In the genomic region with DNA sequence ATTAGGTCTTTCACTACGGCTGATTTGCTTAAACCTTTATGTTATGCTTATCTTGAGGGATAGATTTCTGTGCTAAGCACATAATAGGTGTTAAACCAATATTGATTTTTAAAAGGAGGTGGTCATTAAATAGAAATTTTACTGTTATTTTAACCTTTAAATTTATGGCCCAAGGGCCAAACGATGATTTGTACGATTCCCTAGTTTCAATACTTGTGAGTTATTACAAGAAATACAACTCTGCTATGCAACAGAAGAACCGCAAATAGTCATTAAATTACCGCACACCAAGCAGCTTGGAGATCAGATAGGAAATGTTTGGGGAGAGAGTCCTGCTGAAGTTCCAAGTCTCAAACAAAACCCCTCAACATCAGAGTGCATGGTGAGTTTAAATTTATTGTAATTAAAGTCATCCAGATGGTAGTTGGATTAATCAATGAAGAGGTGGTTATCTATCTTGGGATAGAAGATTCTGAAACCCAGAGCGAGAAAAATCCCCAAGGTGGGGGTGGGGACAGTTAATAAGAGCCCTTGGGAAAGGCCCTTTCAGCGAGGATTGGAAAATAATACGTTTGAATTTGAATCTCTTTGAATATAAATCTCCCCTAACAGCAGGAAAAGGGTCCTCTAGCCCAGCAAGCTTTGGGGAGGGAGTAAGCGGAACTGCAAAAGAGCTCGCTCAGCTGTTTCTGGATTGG, we compare ENCODE assay signal across 8 cellular contexts. TPM values are rescaled to one million over a fixed set of nuclear protein-coding genes. Genes with fewer than 3 reads are reported as not detected.
DNase-seq lines count a peak whose midpoint lies in the region; ATAC-seq and TF ChIP-seq lines count a peak whose summit lies in the region.

No MANE protein-coding gene starts in this region.

- H3K27ac Mint-ChIP-seq in activated naive CD4-positive, alpha-beta T cell treated with anti-CD3 and anti-CD28 coated beads, Interleukin-2, amount 50 U/mL, for 24 hours: peak overlapping the region; percentile 99
- H3K27ac Mint-ChIP-seq in MCF 10A (ENCODE audit: low read depth, unreplicated experiment): peak overlapping the region; percentile 93

- H3K9me3 Mint-ChIP-seq in activated naive CD4-positive, alpha-beta T cell treated with anti-CD3 and anti-CD28 coated beads, Interleukin-2, amount 50 U/mL, for 24 hours: no peaks in the 10 kb centered on the region
- H3K9me3 Mint-ChIP-seq in MCF 10A (ENCODE audit: unreplicated experiment): no peaks in the 10 kb centered on the region

- intact Hi-C loops in MCF 10A (cut with micrococcal nuclease) (loop anchor here (5.0 kb wide), 1 partner anchor 65 kb away; a partner anchor contains a TSS), upper lobe of right lung (cut with DNase I) (no loop called here)

- H3K36me3 ChIP-seq in lung (ENCODE audit: control insufficient read depth in 2 of 2, insufficient read depth in 2 of 2, low read length in 2 of 2) (no peaks in the 10 kb centered on the region), upper lobe of right lung (no peaks in the 10 kb centered on the region)

- CTCF ChIA-PET in MCF 10A (lab: Yijun Ruan, JAX): interaction anchor here (0.5 to 2.0 kb wide), 13 partner anchors 8 to 899 kb away, joined by 3 to 9 read pairs (median 3); no protein-coding TSS in a partner anchor

- peak overlapping the region; percentile 93 for H3K4me3 Mint-ChIP-seq in activated naive CD4-positive, alpha-beta T cell treated with anti-CD3 and anti-CD28 coated beads, Interleukin-2, amount 50 U/mL, for 24 hours
- peak overlapping the region; percentile 97 for H3K4me3 Mint-ChIP-seq in MCF 10A (ENCODE audit: unreplicated experiment)

- DNase-seq in activated naive CD4-positive, alpha-beta T cell treated with anti-CD3 and anti-CD28 coated beads, Interleukin-2, amount 50 U/mL, for 16 hours: no peak
- DNase-seq in NCI-H2171 treated with DMSO at 0.1 percent for 48 hours (lab: John Stamatoyannopoulos, UW): peak; percentile 81
- DNase-seq in MCF 10A (ENCODE audit: unreplicated experiment): peak; percentile 35
- DNase-seq in lung (ENCODE audit: low spot score): no peak
- no peak for DNase-seq in upper lobe of right lung
- no peak for DNase-seq in activated CD4-positive, CD25-positive, alpha-beta regulatory T cell (lab: John Stamatoyannopoulos, UW)
- DNase-seq in C1 segment of cervical spinal cord (lab: John Stamatoyannopoulos, UW): no peak

- H3K36me3 Mint-ChIP-seq in activated naive CD4-positive, alpha-beta T cell treated with anti-CD3 and anti-CD28 coated beads, Interleukin-2, amount 50 U/mL, for 24 hours: no peaks in the 10 kb centered on the region
- peaks cover 13% of the 10 kb centered on the region for H3K36me3 Mint-ChIP-seq in MCF 10A (ENCODE audit: insufficient read depth, unreplicated experiment)

- TSS peak; percentile 57 for BruUV-seq in MCF 10A (replicated peaks; lab: Mats Ljungman, UMichigan)

- H3K4me1 ChIP-seq in lung (ENCODE audit: control insufficient read depth in 2 of 2, insufficient read depth in 2 of 2, low read length in 2 of 2) (no peaks in the 10 kb centered on the region), upper lobe of right lung (peaks cover 16% of the 10 kb centered on the region)

- H3K27me3 Mint-ChIP-seq in activated naive CD4-positive, alpha-beta T cell treated with anti-CD3 and anti-CD28 coated beads, Interleukin-2, amount 50 U/mL, for 24 hours: no peaks in the 10 kb centered on the region
- H3K27me3 Mint-ChIP-seq in MCF 10A (ENCODE audit: insufficient read depth, unreplicated experiment): no peaks in the 10 kb centered on the region

- H3K27me3 ChIP-seq in lung (ENCODE audit: control insufficient read depth, insufficient read depth) (no peaks in the 10 kb centered on the region), upper lobe of right lung (no peaks in the 10 kb centered on the region)

- ATAC-seq in lung (ENCODE audit: insufficient read depth, low FRiP score): no peak
- no peak for ATAC-seq in upper lobe of right lung

- 14 to 16% methylated on average over 10 of the region's 10 CpGs for WGBS in lung, 2 donors

- POLR2A ChIA-PET in MCF 10A (lab: Yijun Ruan, JAX): interaction anchor here (0.6 to 6.1 kb wide), 34 partner anchors 9 to 1536 kb away, joined by 3 to 76 read pairs (median 4); a partner anchor contains a TSS

- peak overlapping the region; percentile 95 to 97 for H3K27ac ChIP-seq in lung (ENCODE audit: low read depth in 1 of 2, low read length in 1 of 2)
- H3K27ac ChIP-seq in upper lobe of right lung: peak overlapping the region; percentile 91

- H3K4me1 Mint-ChIP-seq in activated naive CD4-positive, alpha-beta T cell treated with anti-CD3 and anti-CD28 coated beads, Interleukin-2, amount 50 U/mL, for 24 hours: peaks cover 43% of the 10 kb centered on the region
- H3K4me1 Mint-ChIP-seq in MCF 10A (ENCODE audit: insufficient read depth, unreplicated experiment): peaks cover 14% of the 10 kb centered on the region

- TF ChIP-seq CTCF in MCF 10A (IDR thresholded peaks at IDR 0.05; ENCODE audit: unreplicated experiment) (no peak), lung (IDR thresholded peaks at IDR 0.05; ENCODE audit: control extremely low read depth, extremely low read depth) (no peak), upper lobe of right lung (IDR thresholded peaks at IDR 0.05) (no peak)

- peak overlapping the region; percentile 97 for H3K4me3 ChIP-seq in lung
- peak overlapping the region; percentile 86 for H3K4me3 ChIP-seq in upper lobe of right lung

- no peaks in the 10 kb centered on the region for H3K9me3 ChIP-seq in lung (ENCODE audit: control insufficient read depth in 2 of 2, insufficient read depth in 1 of 2, low read length in 1 of 2)
- no peaks in the 10 kb centered on the region for H3K9me3 ChIP-seq in upper lobe of right lung

RNA-seq across cellular contexts. Expression of a gene that starts 0.8 kb away (rescaled TPM):
- total RNA-seq in MCF 10A (2022) (34.0 and 39.3 TPM in 2 replicates), lung (10 to 100 TPM; 17.4 to 59.9 TPM), upper lobe of right lung (26.3 TPM)
- polyA plus RNA-seq in lung: 1 to 10 TPM; 3.5 to 3.8 TPM

Comparison
In these comparisons a context has a peak if more than half of its experiments do, and no peak if none do; other contexts are left out.
1. DNase-seq: peak in NCI-H2171 treated with DMSO at 0.1 percent for 48 hours (single experiment) and MCF 10A (single experiment); none in activated naive CD4-positive, alpha-beta T cell treated with anti-CD3 and anti-CD28 coated beads, Interleukin-2, amount 50 U/mL, for 16 hours (single experiment), lung (single experiment), upper lobe of right lung (single experiment), activated CD4-positive, CD25-positive, alpha-beta regulatory T cell (0 of 4) and C1 segment of cervical spinal cord (0 of 14).